In the genomic region with DNA sequence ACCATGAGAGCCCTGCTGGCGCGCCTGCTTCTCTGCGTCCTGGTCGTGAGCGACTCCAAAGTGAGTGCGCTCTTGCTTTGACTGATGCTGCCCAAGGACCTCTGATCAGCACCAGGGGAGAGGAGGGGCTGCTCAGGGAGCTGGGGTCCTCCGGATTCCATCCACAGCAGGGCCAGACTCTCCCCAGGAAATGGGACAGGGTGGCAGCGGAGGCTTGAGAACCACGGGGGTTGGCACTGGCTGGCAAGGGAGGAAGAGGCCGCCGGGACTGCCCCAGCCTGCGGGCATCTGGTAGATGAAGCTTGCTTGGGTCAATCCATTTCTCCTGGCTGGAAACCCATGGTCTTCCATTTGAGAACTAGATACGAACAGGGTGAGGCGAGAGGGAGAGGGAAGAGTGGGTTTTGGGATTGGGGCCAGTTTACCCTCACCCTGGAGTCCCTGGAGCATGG, we compare ENCODE assay signal across 8 cellular contexts. TPM values are rescaled to one million over a fixed set of nuclear protein-coding genes. Genes with fewer than 3 reads are reported as not detected.
DNase-seq lines count a peak whose midpoint lies in the region; ATAC-seq, FAIRE-seq and TF ChIP-seq lines count a peak whose summit lies in the region.

No MANE protein-coding gene starts in this region.

- POLR2A ChIA-PET in AG04449 (lab: Yijun Ruan, JAX) = interaction anchor here (1.2 kb wide), 2 partner anchors 24 to 88 kb away, joined by 3 to 4 read pairs; no protein-coding TSS in a partner anchor

- TF ChIP-seq CTCF in AG04449 (IDR thresholded peaks at IDR 0.05; ENCODE audit: insufficient read depth, low read length, missing control alignments) = no peak

- H3K4me1 Mint-ChIP-seq in dendritic cell treated with granulocyte-macrophage colony-stimulating factor and Interleukin-4, amounts not matched to agents 40 ng/mL and 50 ng/mL, for 4 days (ENCODE audit: low read depth) = peaks cover 79% of the 10 kb centered on the region

- no peak for TF ChIP-seq POLR2A in GM12891 (IDR thresholded peaks at IDR 0.05; ENCODE audit: low read depth, low read length)

- H3K27me3 ChIP-seq in HUES64 (ENCODE audit: insufficient read depth, low read length) (peaks cover 28% of the 10 kb centered on the region), muscle layer of duodenum (ENCODE audit: low read depth, low read length) (no peaks in the 10 kb centered on the region)

- intact Hi-C loops in dendritic cell treated with granulocyte-macrophage colony-stimulating factor and Interleukin-4, amounts not matched to agents 40 ng/mL and 50 ng/mL, for 4 days (cut with micrococcal nuclease) = loop anchor here (1.0 kb wide), 1 partner anchor 23 kb away; no protein-coding TSS in a partner anchor

- H3K27ac ChIP-seq in HUES64 (ENCODE audit: low read depth, low read length) (no peak overlapping the region), muscle layer of duodenum (ENCODE audit: low read length) (peak overlapping the region; percentile 39)

- WGBS in HUES64 = 14% methylated on average over 14 of the region's 14 CpGs

- H3K9me3 Mint-ChIP-seq in dendritic cell treated with granulocyte-macrophage colony-stimulating factor and Interleukin-4, amounts not matched to agents 40 ng/mL and 50 ng/mL, for 4 days = no peaks in the 10 kb centered on the region

- ATAC-seq in HG03196 (IDR thresholded peaks at IDR 0.05; ENCODE audit: unreplicated experiment) = no peak

- H3K4me3 Mint-ChIP-seq in dendritic cell treated with granulocyte-macrophage colony-stimulating factor and Interleukin-4, amounts not matched to agents 40 ng/mL and 50 ng/mL, for 4 days = peak overlapping the region; percentile 93

- peaks cover 46% of the 10 kb centered on the region for H3K4me1 ChIP-seq in HUES64 (ENCODE audit: insufficient read depth, low read length)
- H3K4me1 ChIP-seq in muscle layer of duodenum (ENCODE audit: control insufficient read depth in 1 of 2, insufficient read depth in 2 of 2, low read length in 2 of 2) = peaks cover 23 to 27% of the 10 kb centered on the region in 2 donors

- peak overlapping the region; percentile 93 for H3K27ac Mint-ChIP-seq in dendritic cell treated with granulocyte-macrophage colony-stimulating factor and Interleukin-4, amounts not matched to agents 40 ng/mL and 50 ng/mL, for 4 days

- H3K9ac ChIP-seq in HUES64 (ENCODE audit: low read depth, low read length) = peak overlapping the region; percentile 75

- peaks cover 63% of the 10 kb centered on the region for H3K36me3 Mint-ChIP-seq in dendritic cell treated with granulocyte-macrophage colony-stimulating factor and Interleukin-4, amounts not matched to agents 40 ng/mL and 50 ng/mL, for 4 days (ENCODE audit: low read depth)

- H3K36me3 ChIP-seq in HUES64 (ENCODE audit: insufficient read depth, low read length) (peaks cover 20% of the 10 kb centered on the region), muscle layer of duodenum (ENCODE audit: control insufficient read depth in 1 of 2, insufficient read depth in 2 of 2, low read length in 2 of 2) (peaks cover 14 to 20% of the 10 kb centered on the region in 2 donors)

- H3K4me3 ChIP-seq in AG04449 (ENCODE audit: low read depth, low read length) = peak overlapping the region; percentile 72
- peak overlapping the region; percentile 90 for H3K4me3 ChIP-seq in HUES64 (ENCODE audit: low read length)
- peak overlapping the region; percentile 76 for H3K4me3 ChIP-seq in muscle layer of duodenum (ENCODE audit: low read depth in 1 of 2, low read length in 2 of 2)

- DNase-seq in AG04449 (ENCODE audit: low read depth, low spot score) = no peak
- DNase-seq in islet precursor cell = no peak
- no peak for DNase-seq in GM12891 (ENCODE audit: insufficient read length, low spot score)
- DNase-seq in NCI-H1436 (lab: John Stamatoyannopoulos, UW) = no peak

- no peak for FAIRE-seq in GM12891 (lab: Jason Lieb, UNC)

- H3K27me3 Mint-ChIP-seq in dendritic cell treated with granulocyte-macrophage colony-stimulating factor and Interleukin-4, amounts not matched to agents 40 ng/mL and 50 ng/mL, for 4 days = no peaks in the 10 kb centered on the region

- CTCF ChIA-PET in AG04449 (lab: Yijun Ruan, JAX) = interaction anchor here (1.1 to 6.9 kb wide), 5 partner anchors 12 to 29 kb away, joined by 3 to 43 read pairs (median 3); no protein-coding TSS in a partner anchor

- H3K9me3 ChIP-seq in HUES64 (ENCODE audit: insufficient read depth, low read depth, low read length) (no peaks in the 10 kb centered on the region), muscle layer of duodenum (ENCODE audit: control insufficient read depth in 1 of 2, low read length in 2 of 2) (no peaks in the 10 kb centered on the region)

TF ChIP-seq in GM12891, 5 proteins besides CTCF, POLR2A, EP300 and RAD21:
- TF ChIP-seq TAF1 (IDR thresholded peaks at IDR 0.05; ENCODE audit: low read depth, low read length) (no peak), POU2F2 (IDR thresholded peaks at IDR 0.05; ENCODE audit: low read depth, low read length) (no peak), POLR2AphosphoS5 (IDR thresholded peaks at IDR 0.05; ENCODE audit: low read depth, low read length) (no peak), PAX5 (IDR thresholded peaks at IDR 0.05; ENCODE audit: insufficient read depth, low read length, severe bottlenecking) (no peak), SPI1 (IDR thresholded peaks at IDR 0.05; ENCODE audit: low read depth, low read length) (no peak)

RNA-seq across cellular contexts. Expression of a gene that starts 0.6 kb away (rescaled TPM):
- 12.1 TPM for polyA plus RNA-seq in HUES64 (2013, experiment 1 of 2)
- polyA plus RNA-seq in HUES64 (2013, experiment 2 of 2) = 16.0 TPM
- polyA plus RNA-seq in GM12891 (2012; ENCODE audit: low read depth, missing spikeins) = 0.73 TPM

RNA-seq across cellular contexts. Expression of a gene that starts 37.2 kb away (rescaled TPM):
- polyA plus RNA-seq in HUES64 (2013, experiment 1 of 2) = 19.8 TPM
- polyA plus RNA-seq in HUES64 (2013, experiment 2 of 2) = 21.2 TPM
- polyA plus RNA-seq in GM12891 (2012; ENCODE audit: low read depth, missing spikeins) = 10.9 TPM
